10 cellular contexts compared by ENCODE assay signal in genomic region chr3:46970391-46971091, GRCh38. TPM values are rescaled to one million over a fixed set of nuclear protein-coding genes. Genes with fewer than 3 reads are reported as not detected.
A peak's percentile ranks its signal among the peaks of the same experiment; 100 is the strongest.
DNase-seq lines count a peak whose midpoint lies in the region; ATAC-seq and TF ChIP-seq lines count a peak whose summit lies in the region.
"Had no signal": no experiment of that assay in that cellular context is flagged by ENCODE, and none has a peak within 500 bp of the region (broad histone marks: within the 10 kb centered on the region; RNA-seq: fewer than 3 reads in every experiment).

No MANE protein-coding gene starts in this region.

- H3F3A ChIP-seq in smooth muscle cell (ENCODE audit: low read depth), result no peaks in the 10 kb centered on the region

- TF ChIP-seq CTCF in H9 (conservative IDR thresholded peaks at IDR 0.05), result no peak
- no peak for TF ChIP-seq CTCF in smooth muscle cell (IDR thresholded peaks at IDR 0.05; ENCODE audit: borderline replicate concordance, insufficient read depth, poor library complexity, severe bottlenecking)
- TF ChIP-seq CTCF in GM20000 (IDR thresholded peaks at IDR 0.05; ENCODE audit: extremely low read depth, missing control alignments), result no peak

- H3K56ac ChIP-seq in H9 (ENCODE audit: insufficient read length, low read depth, low read length), result no peak overlapping the region

- no peak overlapping the region for H2BK120ac ChIP-seq in H9 (ENCODE audit: low read depth, low read length, poor library complexity, severe bottlenecking)

- no peak overlapping the region for H3T11ph ChIP-seq in H9 (ENCODE audit: low read length)

- no peak overlapping the region for H2BK15ac ChIP-seq in H9 (ENCODE audit: low read depth, low read length)

- no peak overlapping the region for H3K4me3 Mint-ChIP-seq in H9
- peak overlapping the region; percentile 71 for H3K4me3 Mint-ChIP-seq in activated CD8-positive, alpha-beta T cell treated with anti-CD3 and anti-CD28 coated beads, Interleukin-2, amount 10 ng/mL, durations not matched to agents 7 days and 5 days

- H3K27me3 Mint-ChIP-seq in H9 (ENCODE audit: low read depth), result no peaks in the 10 kb centered on the region
- no peaks in the 10 kb centered on the region for H3K27me3 Mint-ChIP-seq in activated CD8-positive, alpha-beta T cell treated with anti-CD3 and anti-CD28 coated beads, Interleukin-2, amount 10 ng/mL, durations not matched to agents 7 days and 5 days (ENCODE audit: low read depth)

- H3K4ac ChIP-seq in H9 (ENCODE audit: low read depth, low read length), result no peak overlapping the region

- peaks cover 20% of the 10 kb centered on the region for H3K79me1 ChIP-seq in H9 (ENCODE audit: insufficient read depth, low read depth, low read length, poor library complexity, severe bottlenecking)

- no peak overlapping the region for H3K9ac ChIP-seq in H9 (ENCODE audit: extremely low read depth, insufficient read length, low read length)
- no peak overlapping the region for H3K9ac ChIP-seq in smooth muscle cell (ENCODE audit: low read depth)

- H3K79me2 ChIP-seq in H9 (ENCODE audit: insufficient read depth, low read length) (peaks cover 66% of the 10 kb centered on the region), smooth muscle cell (ENCODE audit: low read depth) (peaks cover 94% of the 10 kb centered on the region)

- POLR2A ChIA-PET in activated CD8-positive, alpha-beta T cell treated with anti-CD3 and anti-CD28 coated beads, Interleukin-2, amount 10 ng/mL, durations not matched to agents 7 days and 5 days (lab: Charles Lee), result interaction anchor here (0.6 to 1.2 kb wide), 5 partner anchors 10 to 23 kb away, joined by 3 to 5 read pairs (median 3); partner anchors contain the start of gene NBEAL2

- no peak overlapping the region for H2BK12ac ChIP-seq in H9 (ENCODE audit: insufficient read length, low read depth, low read length)

- peak overlapping the region in 2 of 3 experiments; percentile 30 to 76; a peak in 3 of 7 replicates for H3K27ac Mint-ChIP-seq in H9
- H3K27ac Mint-ChIP-seq in activated CD8-positive, alpha-beta T cell treated with anti-CD3 and anti-CD28 coated beads, Interleukin-2, amount 10 ng/mL, durations not matched to agents 7 days and 5 days, result peak overlapping the region; percentile 71

- H3K23me2 ChIP-seq in H9 (ENCODE audit: insufficient read length, low read depth, low read length, poor library complexity, severe bottlenecking), result no peaks in the 10 kb centered on the region

- H4K20me1 ChIP-seq in H9 (ENCODE audit: control insufficient read depth, insufficient read depth, insufficient read length) (peaks cover 3% of the 10 kb centered on the region), smooth muscle cell (ENCODE audit: low read depth) (peaks cover 95% of the 10 kb centered on the region)

- DNase-seq in H9 (no peak), left ventricle myocardium superior (peak; percentile 75), renal cortical epithelial cell (ENCODE audit: low read depth) (peak; percentile 92), smooth muscle cell (lab: John Stamatoyannopoulos, UW; ENCODE audit: unreplicated experiment) (no peak), GM20000 (ENCODE audit: low spot score) (no peak), RKO (ENCODE audit: low spot score) (no peak)
- no peak for DNase-seq in activated CD8-positive, alpha-beta T cell treated with anti-CD3 and anti-CD28 coated beads, Interleukin-2, amount 10 ng/mL, durations not matched to agents 7 days and 5 days
- DNase-seq in stimulated activated CD4-positive, alpha-beta T cell treated with anti-CD3 and anti-CD28 coated beads, Interleukin-2, amount 100 ng/mL, for 48 hours, result no peak
- DNase-seq: NCI-H446 treated with DMSO at 0.1 percent for 48 hours had no signal

- no peaks in the 10 kb centered on the region for H3K27me3 ChIP-seq in H9 (ENCODE audit: insufficient read depth, low read length)
- H3K27me3 ChIP-seq in smooth muscle cell (ENCODE audit: low read depth), result no peaks in the 10 kb centered on the region

- no peak overlapping the region for H3K23ac ChIP-seq in H9 (ENCODE audit: insufficient read length, low read depth, low read length)

- peaks cover 31 to 37% of the 10 kb centered on the region in 2 experiments for H3K4me1 Mint-ChIP-seq in H9
- H3K4me1 Mint-ChIP-seq in activated CD8-positive, alpha-beta T cell treated with anti-CD3 and anti-CD28 coated beads, Interleukin-2, amount 10 ng/mL, durations not matched to agents 7 days and 5 days (ENCODE audit: low read depth), result peaks cover 90% of the 10 kb centered on the region

- no peak overlapping the region for H4K8ac ChIP-seq in H9 (replicated peaks; ENCODE audit: insufficient read length, low read depth, low read length)

- H3K27ac ChIP-seq in H9 (ENCODE audit: insufficient read length, low read depth, low read length), result no peak overlapping the region
- H3K27ac ChIP-seq in smooth muscle cell (ENCODE audit: low read depth), result no peak overlapping the region

- H3K14ac ChIP-seq in H9 (ENCODE audit: insufficient read depth, low read length), result no peak overlapping the region; the same call in 1 of the 2 replicates

- peaks cover 24 to 44% (median 34%) of the 10 kb centered on the region in 3 experiments for H3K36me3 Mint-ChIP-seq in H9 (ENCODE audit: insufficient read depth in 1 of 3, low read depth in 3 of 3)
- peaks cover 64% of the 10 kb centered on the region for H3K36me3 Mint-ChIP-seq in activated CD8-positive, alpha-beta T cell treated with anti-CD3 and anti-CD28 coated beads, Interleukin-2, amount 10 ng/mL, durations not matched to agents 7 days and 5 days (ENCODE audit: low read depth)

- H2BK5ac ChIP-seq in H9 (ENCODE audit: insufficient read length, low read length), result no peak overlapping the region

- H4K5ac ChIP-seq in H9 (ENCODE audit: insufficient read length, low read depth, low read length), result no peak overlapping the region

- H3K4me3 ChIP-seq in smooth muscle cell, result no peak overlapping the region

- peaks cover 0 to 8% of the 10 kb centered on the region in 2 experiments; a peak in 4 of 5 replicates for H3K9me3 Mint-ChIP-seq in H9
- no peaks in the 10 kb centered on the region for H3K9me3 Mint-ChIP-seq in activated CD8-positive, alpha-beta T cell treated with anti-CD3 and anti-CD28 coated beads, Interleukin-2, amount 10 ng/mL, durations not matched to agents 7 days and 5 days (ENCODE audit: insufficient read depth)

- no peak for ATAC-seq in activated CD8-positive, alpha-beta T cell treated with anti-CD3 and anti-CD28 coated beads, Interleukin-2, amount 10 ng/mL, durations not matched to agents 7 days and 5 days
- peak; percentile 84 for ATAC-seq in left ventricle myocardium superior
- ATAC-seq: activated CD4-positive, CD25-positive, alpha-beta regulatory T cell treated with anti-CD3 and anti-CD28 coated beads, Interleukin-2, amount 50 U/mL, for 24 hours had no signal

- H2AK5ac ChIP-seq in H9 (ENCODE audit: insufficient read length, low read length), result no peak overlapping the region

- intact Hi-C loops in left ventricle myocardium superior (cut with micrococcal nuclease), result no loop called here

- H3K9me3 ChIP-seq in H9 (ENCODE audit: control insufficient read depth, low read depth, low read length) (no peaks in the 10 kb centered on the region), smooth muscle cell (replicated peaks; ENCODE audit: low read depth) (no peaks in the 10 kb centered on the region)

- H3K4me2 ChIP-seq in H9 (ENCODE audit: insufficient read depth, insufficient read length, low read length), result no peak overlapping the region
- H3K4me2 ChIP-seq in smooth muscle cell, result no peak overlapping the region

- no peak overlapping the region for H4K91ac ChIP-seq in H9 (ENCODE audit: insufficient read length, low read depth, low read length)

- H3K4me1 ChIP-seq in H9 (ENCODE audit: insufficient read depth, low read length) (no peaks in the 10 kb centered on the region), smooth muscle cell (ENCODE audit: low read depth) (no peaks in the 10 kb centered on the region)

- H2AFZ ChIP-seq in H9 (ENCODE audit: low read length) (no peak overlapping the region), smooth muscle cell (ENCODE audit: low read depth) (no peak overlapping the region)

- no peak overlapping the region for H2BK20ac ChIP-seq in H9 (ENCODE audit: low read depth, low read length, poor library complexity, severe bottlenecking)

- H3K18ac ChIP-seq in H9 (ENCODE audit: insufficient read length, low read depth, low read length), result no peak overlapping the region

- CTCF ChIA-PET in activated CD8-positive, alpha-beta T cell treated with anti-CD3 and anti-CD28 coated beads, Interleukin-2, amount 10 ng/mL, durations not matched to agents 7 days and 5 days (lab: Charles Lee), result interaction anchor here (1.0 to 1.9 kb wide), 3 partner anchors 11 to 75 kb away, joined by 3 to 8 read pairs (median 4); no protein-coding TSS in a partner anchor

- H3K36me3 ChIP-seq in smooth muscle cell (ENCODE audit: low read depth), result no peaks in the 10 kb centered on the region

- WGBS in H9 (ENCODE audit: extremely low coverage, insufficient read length, low lambda C conversion rate), result no CpG with 5 or more reads among the region's 3 CpGs
- 72% methylated on average over 3 of the region's 3 CpGs for WGBS in smooth muscle cell (ENCODE audit: low lambda C conversion rate)

RNA-seq across cellular contexts. Expression of gene CCDC12, which starts 6.0 kb away (rescaled TPM):
- total RNA-seq in H9 (2021), result 49.1 and 54.0 TPM in 2 replicates
- 10 to 100 TPM; 59.4 to 62.2 TPM for total RNA-seq in activated CD8-positive, alpha-beta T cell treated with anti-CD3 and anti-CD28 coated beads, Interleukin-2, amount 10 ng/mL, durations not matched to agents 7 days and 5 days
- total RNA-seq in left ventricle myocardium superior, result 29.6 TPM
- 22.3 and 26.2 TPM in 2 replicates for total RNA-seq in renal cortical epithelial cell
- total RNA-seq in smooth muscle cell, result 12.5 and 23.9 TPM in 2 replicates
- 52.4 and 69.0 TPM in 2 replicates for polyA plus RNA-seq in smooth muscle cell

RNA-seq across cellular contexts. Expression of gene NBEAL2, which starts 8.9 kb away (rescaled TPM):
- 50.4 and 52.1 TPM in 2 replicates for total RNA-seq in H9 (2021)
- 100 to 1,000 TPM; 206 to 212 TPM for total RNA-seq in activated CD8-positive, alpha-beta T cell treated with anti-CD3 and anti-CD28 coated beads, Interleukin-2, amount 10 ng/mL, durations not matched to agents 7 days and 5 days
- total RNA-seq in left ventricle myocardium superior, result 11.4 TPM
- total RNA-seq in renal cortical epithelial cell, result 14.2 and 25.6 TPM in 2 replicates
- total RNA-seq in smooth muscle cell, result 11.0 and 11.9 TPM in 2 replicates
- 4.1 and 26.8 TPM in 2 replicates for polyA plus RNA-seq in smooth muscle cell

Comparison
In these comparisons a context has a peak if more than half of its experiments do, and no peak if none do; other contexts are left out.
1. DNase-seq: peak in left ventricle myocardium superior (single experiment) and renal cortical epithelial cell (single experiment); none in H9 (single experiment), activated CD8-positive, alpha-beta T cell treated with anti-CD3 and anti-CD28 coated beads, Interleukin-2, amount 10 ng/mL, durations not matched to agents 7 days and 5 days (single experiment), smooth muscle cell (single experiment), stimulated activated CD4-positive, alpha-beta T cell treated with anti-CD3 and anti-CD28 coated beads, Interleukin-2, amount 100 ng/mL, for 48 hours (0 of 2), GM20000 (single experiment) and RKO (single experiment).